ENCODE assay signal across 9 cellular contexts in the genomic region with DNA sequence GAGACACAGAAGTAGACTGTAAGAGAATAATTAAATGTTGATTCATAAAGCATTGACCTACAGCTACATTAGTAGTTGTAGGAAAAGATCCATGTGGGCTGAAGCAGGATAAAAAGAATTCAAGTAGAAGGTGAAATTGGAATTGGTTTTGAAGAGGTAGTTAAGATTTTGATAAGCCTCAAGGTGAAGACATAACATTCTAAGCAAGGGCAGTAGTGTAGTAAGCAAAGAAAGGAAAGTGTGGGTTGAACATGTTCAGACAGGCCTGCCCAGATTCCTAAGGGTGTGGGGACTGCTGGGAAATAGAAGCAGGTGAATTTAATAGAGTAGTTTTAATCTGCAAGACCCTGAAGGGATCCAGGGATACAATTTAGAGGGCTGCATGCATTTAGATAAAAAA. TPM values are rescaled to one million over a fixed set of nuclear protein-coding genes. Genes with fewer than 3 reads are reported as not detected.
DNase-seq lines count a peak whose midpoint lies in the region; ATAC-seq and TF ChIP-seq lines count a peak whose summit lies in the region.
"Had no signal": no experiment of that assay in that cellular context is flagged by ENCODE, and none has a peak within 500 bp of the region (broad histone marks: within the 10 kb centered on the region; RNA-seq: fewer than 3 reads in every experiment).

No MANE protein-coding gene starts in this region.

- CTCF ChIA-PET in activated CD4-positive, alpha-beta memory T cell treated with anti-CD3 and anti-CD28 coated beads for 36 hours (lab: Charles Lee), result interaction anchor here (1.2 to 3.7 kb wide), 4 partner anchors 14 to 304 kb away, joined by 4 to 13 read pairs (median 7); no protein-coding TSS in a partner anchor

- H3K4me3 ChIP-seq in iPS-20b (ENCODE audit: low read length) (no peak overlapping the region), suprapubic skin (no peak overlapping the region)

- intact Hi-C loops in activated CD4-positive, alpha-beta memory T cell treated with anti-CD3 and anti-CD28 coated beads for 36 hours (cut with micrococcal nuclease), result loop anchor here (1.0 to 5.0 kb wide), 7 partner anchors 17 to 254 kb away; no protein-coding TSS in a partner anchor

- peaks cover 95% of the 10 kb centered on the region for H3K4me1 Mint-ChIP-seq in activated T-cell treated with anti-CD3 and anti-CD28 coated beads, Interleukin-2, amount 50 U/mL, for 72 hours (ENCODE audit: low read depth)
- peaks cover 86% of the 10 kb centered on the region for H3K4me1 Mint-ChIP-seq in activated CD4-positive, alpha-beta memory T cell treated with anti-CD3 and anti-CD28 coated beads for 36 hours (ENCODE audit: low read depth)

- no peak for DNase-seq in activated T-cell treated with anti-CD3 and anti-CD28 coated beads, Interleukin-2, amount 50 U/mL, for 72 hours
- DNase-seq in activated T-cell treated with anti-CD3 and anti-CD28 coated beads for 4 hours, result no peak
- no peak for DNase-seq in activated CD4-positive, alpha-beta memory T cell treated with anti-CD3 and anti-CD28 coated beads for 36 hours
- no peak for DNase-seq in suprapubic skin (ENCODE audit: low spot score in 2 of 2)
- no peak for DNase-seq in NCI-H2227 (lab: John Stamatoyannopoulos, UW; ENCODE audit: unreplicated experiment)
- no peak for DNase-seq in stimulated activated naive CD4-positive, alpha-beta T cell treated with Interleukin-2 at 50 U/mL for 16 hours (lab: John Stamatoyannopoulos, UW)
- DNase-seq: activated gamma-delta T cell had no signal

- peaks cover 57% of the 10 kb centered on the region for H3K4me1 ChIP-seq in iPS-20b (ENCODE audit: insufficient read depth, low read length)
- peaks cover 71% of the 10 kb centered on the region for H3K4me1 ChIP-seq in suprapubic skin

- peaks cover 0 to 2% of the 10 kb centered on the region in 2 donors for H3K9me3 Mint-ChIP-seq in activated T-cell treated with anti-CD3 and anti-CD28 coated beads, Interleukin-2, amount 50 U/mL, for 72 hours
- H3K9me3 Mint-ChIP-seq in activated CD4-positive, alpha-beta memory T cell treated with anti-CD3 and anti-CD28 coated beads for 36 hours, result no peaks in the 10 kb centered on the region

- H3K4me3 Mint-ChIP-seq in activated T-cell treated with anti-CD3 and anti-CD28 coated beads, Interleukin-2, amount 50 U/mL, for 72 hours, result peak overlapping the region; percentile 78 to 91
- H3K4me3 Mint-ChIP-seq in activated CD4-positive, alpha-beta memory T cell treated with anti-CD3 and anti-CD28 coated beads for 36 hours, result peak overlapping the region; percentile 62

- H3K36me3 Mint-ChIP-seq in activated T-cell treated with anti-CD3 and anti-CD28 coated beads, Interleukin-2, amount 50 U/mL, for 72 hours (ENCODE audit: insufficient read depth in 2 of 2), result peaks cover 12 to 21% of the 10 kb centered on the region in 2 donors
- peaks cover 16% of the 10 kb centered on the region for H3K36me3 Mint-ChIP-seq in activated CD4-positive, alpha-beta memory T cell treated with anti-CD3 and anti-CD28 coated beads for 36 hours

- H3K36me3 ChIP-seq in iPS-20b (ENCODE audit: insufficient read depth, low read depth, low read length) (no peaks in the 10 kb centered on the region; the same call in 1 of the 2 replicates), suprapubic skin (no peaks in the 10 kb centered on the region)

- peak overlapping the region; percentile 13 for H3K27ac ChIP-seq in iPS-20b (ENCODE audit: low read length)
- peak overlapping the region; percentile 7 for H3K27ac ChIP-seq in suprapubic skin

- TF ChIP-seq EP300 in suprapubic skin (IDR thresholded peaks at IDR 0.05), result no peak

- TF ChIP-seq POLR2A in suprapubic skin (IDR thresholded peaks at IDR 0.05), result no peak

- H3K27ac Mint-ChIP-seq in activated T-cell treated with anti-CD3 and anti-CD28 coated beads, Interleukin-2, amount 50 U/mL, for 72 hours, result peak overlapping the region; percentile 98
- H3K27ac Mint-ChIP-seq in activated CD4-positive, alpha-beta memory T cell treated with anti-CD3 and anti-CD28 coated beads for 36 hours, result peak overlapping the region; percentile 95

- H3K9ac ChIP-seq in iPS-20b (ENCODE audit: low read depth, low read length), result peak overlapping the region; percentile 14; the same call in 1 of the 2 replicates

- H3K9me3 ChIP-seq in iPS-20b (ENCODE audit: insufficient read depth, low read depth, low read length) (no peaks in the 10 kb centered on the region), suprapubic skin (no peaks in the 10 kb centered on the region)

- POLR2A ChIA-PET in activated CD4-positive, alpha-beta memory T cell treated with anti-CD3 and anti-CD28 coated beads for 36 hours (lab: Charles Lee), result interaction anchor here (0.6 to 5.7 kb wide), 10 partner anchors 11 to 252 kb away, joined by 3 to 57 read pairs (median 5); a partner anchor contains a TSS

- H3K27me3 Mint-ChIP-seq in activated T-cell treated with anti-CD3 and anti-CD28 coated beads, Interleukin-2, amount 50 U/mL, for 72 hours (ENCODE audit: low read depth), result no peaks in the 10 kb centered on the region
- no peaks in the 10 kb centered on the region for H3K27me3 Mint-ChIP-seq in activated CD4-positive, alpha-beta memory T cell treated with anti-CD3 and anti-CD28 coated beads for 36 hours

- ATAC-seq in activated T-cell treated with anti-CD3 and anti-CD28 coated beads, Interleukin-2, amount 50 U/mL, for 72 hours (replicated peaks in 1 of 2), result peak; percentile 22 to 27
- ATAC-seq in HG03280 (IDR thresholded peaks at IDR 0.05; ENCODE audit: unreplicated experiment), result no peak

- H3K27me3 ChIP-seq in iPS-20b (ENCODE audit: insufficient read depth, low read length) (no peaks in the 10 kb centered on the region), suprapubic skin (no peaks in the 10 kb centered on the region)

- no peak for TF ChIP-seq CTCF in suprapubic skin (IDR thresholded peaks at IDR 0.05)

RNA-seq across cellular contexts. Expression of a gene that starts 19.0 kb away (rescaled TPM):
- 100 to 1,000 TPM; 118 to 125 TPM for total RNA-seq in activated T-cell treated with anti-CD3 and anti-CD28 coated beads, Interleukin-2, amount 50 U/mL, for 72 hours
- 10 to 100 TPM; 92.0 to 92.9 TPM for total RNA-seq in activated CD4-positive, alpha-beta memory T cell treated with anti-CD3 and anti-CD28 coated beads for 36 hours
- total RNA-seq in suprapubic skin, result 10 to 100 TPM; 49.8 to 81.8 (median 74.1) TPM
